1 cellular context compared by ENCODE assay signal in the genomic region with DNA sequence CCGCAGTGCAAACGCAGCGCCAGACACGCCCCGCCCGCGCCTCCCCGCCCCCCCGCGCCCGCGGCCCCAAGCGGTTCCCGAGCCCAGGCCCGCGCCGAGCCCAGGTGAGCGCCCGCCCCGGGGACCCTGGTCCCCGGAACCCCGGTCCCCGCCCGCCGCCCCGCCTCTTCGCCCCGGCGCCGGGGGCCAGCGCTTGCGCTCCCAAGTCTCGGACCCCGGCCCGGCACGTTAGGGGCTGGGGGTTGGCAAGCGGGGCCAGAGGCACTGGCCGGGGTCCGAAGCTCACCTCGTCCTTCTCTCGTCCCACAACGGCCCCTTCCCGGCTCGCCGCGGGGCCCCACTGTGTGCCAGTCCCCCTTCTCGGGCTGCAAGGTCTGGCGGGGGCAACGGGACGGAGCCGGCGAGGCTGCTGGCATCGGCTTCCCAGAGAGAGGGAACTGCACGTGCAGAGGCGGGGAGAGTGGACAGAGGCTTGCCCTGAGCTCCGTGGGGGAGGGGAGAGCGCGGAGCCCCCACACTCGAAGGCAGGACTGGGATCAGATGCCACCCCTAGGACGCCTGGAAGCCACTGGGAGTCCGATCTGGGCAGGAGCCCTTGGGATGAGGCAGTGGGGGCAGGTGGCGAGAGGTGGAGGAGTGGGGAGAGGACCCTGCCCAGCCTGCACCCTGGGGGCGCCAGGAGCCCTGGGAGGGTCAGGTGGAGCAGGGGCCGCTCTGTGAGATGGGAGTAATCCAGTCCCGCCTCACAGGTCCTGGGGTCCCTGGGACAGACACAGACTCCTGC.
TF ChIP-seq lines count a peak whose summit lies in the region.

No MANE protein-coding gene starts in this region.

TF ChIP-seq in HepG2, 621 proteins besides CTCF, POLR2A, EP300 and RAD21 (continued from another document and continues in another):
- TF ChIP-seq ZNF513 (CRISPR knock-in tag; conservative IDR thresholded peaks at IDR 0.05) (no peak), ZNF616 (CRISPR knock-in tag; IDR thresholded peaks at IDR 0.05; ENCODE audit: low read depth) (no peak), PHF20 (CRISPR knock-in tag; IDR thresholded peaks at IDR 0.05) (no peak), ZFP36L2 (CRISPR knock-in tag; IDR thresholded peaks at IDR 0.05) (no peak), FOXM1 (CRISPR knock-in tag; IDR thresholded peaks at IDR 0.05) (no peak), ARNT2 (CRISPR knock-in tag; IDR thresholded peaks at IDR 0.05; ENCODE audit: low read depth) (no peak), NCOA2 (CRISPR knock-in tag; IDR thresholded peaks at IDR 0.05) (no peak), ATM (IDR thresholded peaks at IDR 0.05; ENCODE audit: borderline replicate concordance) (no peak), POLR2G (IDR thresholded peaks at IDR 0.05; ENCODE audit: low read depth, low read length) (peak; percentile 19), MBNL3 (CRISPR knock-in tag; conservative IDR thresholded peaks at IDR 0.05) (no peak), ESRRA (CRISPR knock-in tag; IDR thresholded peaks at IDR 0.05; ENCODE audit: low read depth) (no peak), ZNF746 (CRISPR knock-in tag; IDR thresholded peaks at IDR 0.05) (no peak), CHD4 (IDR thresholded peaks at IDR 0.05; ENCODE audit: borderline replicate concordance, low read length) (no peak), NKX3-1 (CRISPR knock-in tag; IDR thresholded peaks at IDR 0.05) (no peak), HNRNPUL1 (IDR thresholded peaks at IDR 0.05; ENCODE audit: low read depth, low read length) (no peak), RARG (CRISPR knock-in tag; IDR thresholded peaks at IDR 0.05; ENCODE audit: low read depth) (no peak), ZNF747 (CRISPR knock-in tag; IDR thresholded peaks at IDR 0.05; ENCODE audit: borderline replicate concordance) (no peak; the same call in 1 of the 2 replicates), EZH2 (conservative IDR thresholded peaks at IDR 0.05; ENCODE audit: low read depth, low read length) (no peak), ZFP37 (CRISPR knock-in tag; IDR thresholded peaks at IDR 0.05; ENCODE audit: borderline replicate concordance) (no peak), ELF4 (CRISPR knock-in tag; IDR thresholded peaks at IDR 0.05; ENCODE audit: borderline replicate concordance) (no peak), DNMT1 (CRISPR knock-in tag; IDR thresholded peaks at IDR 0.05) (no peak), DR1 (CRISPR knock-in tag; IDR thresholded peaks at IDR 0.05) (no peak), ZNF280B (CRISPR knock-in tag; IDR thresholded peaks at IDR 0.05; ENCODE audit: borderline replicate concordance) (0 out of 2 replicates have a peak, but pooled peaks have one; percentile 31), RBM22 (optimal IDR thresholded peaks at IDR 0.05; ENCODE audit: low read length) (no peak), ZZZ3 (CRISPR knock-in tag; IDR thresholded peaks at IDR 0.05; ENCODE audit: borderline replicate concordance) (no peak), KDM5B (CRISPR knock-in tag; IDR thresholded peaks at IDR 0.05; ENCODE audit: borderline replicate concordance) (peak; percentile 17; the same call in 1 of the 2 replicates), ZNF773 (CRISPR knock-in tag; IDR thresholded peaks at IDR 0.05; ENCODE audit: borderline replicate concordance) (no peak)
- TF ChIP-seq, protein P1, sequence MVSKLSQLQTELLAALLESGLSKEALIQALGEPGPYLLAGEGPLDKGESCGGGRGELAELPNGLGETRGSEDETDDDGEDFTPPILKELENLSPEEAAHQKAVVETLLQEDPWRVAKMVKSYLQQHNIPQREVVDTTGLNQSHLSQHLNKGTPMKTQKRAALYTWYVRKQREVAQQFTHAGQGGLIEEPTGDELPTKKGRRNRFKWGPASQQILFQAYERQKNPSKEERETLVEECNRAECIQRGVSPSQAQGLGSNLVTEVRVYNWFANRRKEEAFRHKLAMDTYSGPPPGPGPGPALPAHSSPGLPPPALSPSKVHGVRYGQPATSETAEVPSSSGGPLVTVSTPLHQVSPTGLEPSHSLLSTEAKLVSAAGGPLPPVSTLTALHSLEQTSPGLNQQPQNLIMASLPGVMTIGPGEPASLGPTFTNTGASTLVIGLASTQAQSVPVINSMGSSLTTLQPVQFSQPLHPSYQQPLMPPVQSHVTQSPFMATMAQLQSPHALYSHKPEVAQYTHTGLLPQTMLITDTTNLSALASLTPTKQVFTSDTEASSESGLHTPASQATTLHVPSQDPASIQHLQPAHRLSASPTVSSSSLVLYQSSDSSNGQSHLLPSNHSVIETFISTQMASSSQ (IDR thresholded peaks at IDR 0.05; ENCODE audit: low read depth), result no peak
- TF ChIP-seq, protein P1 (CRISPR knock-in tag; IDR thresholded peaks at IDR 0.05; ENCODE audit: borderline replicate concordance), result no peak
- TF ChIP-seq, protein P2, sequence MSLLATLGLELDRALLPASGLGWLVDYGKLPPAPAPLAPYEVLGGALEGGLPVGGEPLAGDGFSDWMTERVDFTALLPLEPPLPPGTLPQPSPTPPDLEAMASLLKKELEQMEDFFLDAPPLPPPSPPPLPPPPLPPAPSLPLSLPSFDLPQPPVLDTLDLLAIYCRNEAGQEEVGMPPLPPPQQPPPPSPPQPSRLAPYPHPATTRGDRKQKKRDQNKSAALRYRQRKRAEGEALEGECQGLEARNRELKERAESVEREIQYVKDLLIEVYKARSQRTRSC (CRISPR knock-in tag; IDR thresholded peaks at IDR 0.05; ENCODE audit: low read depth), result no peak
- TF ChIP-seq, protein P3, sequence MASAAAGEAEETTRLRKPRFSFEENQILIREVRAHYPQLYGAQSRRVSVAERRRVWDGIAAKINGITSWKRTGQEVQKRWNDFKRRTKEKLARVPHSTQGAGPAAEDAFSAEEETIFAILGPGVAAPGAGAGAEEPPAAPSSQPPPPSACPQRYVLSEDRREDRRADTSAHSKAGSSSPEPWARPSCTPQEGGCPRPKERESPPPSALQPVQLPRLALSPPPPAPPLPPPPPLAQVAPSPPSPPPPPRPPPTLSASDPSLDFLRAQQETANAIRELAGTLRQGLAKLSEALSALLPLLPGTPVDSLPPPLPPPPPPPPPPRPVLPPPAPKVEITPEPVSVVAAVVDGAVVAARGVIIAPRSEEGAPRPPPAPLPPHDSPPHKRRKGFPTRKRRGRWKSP (CRISPR knock-in tag; IDR thresholded peaks at IDR 0.05), result no peak
- TF ChIP-seq, protein P4, sequence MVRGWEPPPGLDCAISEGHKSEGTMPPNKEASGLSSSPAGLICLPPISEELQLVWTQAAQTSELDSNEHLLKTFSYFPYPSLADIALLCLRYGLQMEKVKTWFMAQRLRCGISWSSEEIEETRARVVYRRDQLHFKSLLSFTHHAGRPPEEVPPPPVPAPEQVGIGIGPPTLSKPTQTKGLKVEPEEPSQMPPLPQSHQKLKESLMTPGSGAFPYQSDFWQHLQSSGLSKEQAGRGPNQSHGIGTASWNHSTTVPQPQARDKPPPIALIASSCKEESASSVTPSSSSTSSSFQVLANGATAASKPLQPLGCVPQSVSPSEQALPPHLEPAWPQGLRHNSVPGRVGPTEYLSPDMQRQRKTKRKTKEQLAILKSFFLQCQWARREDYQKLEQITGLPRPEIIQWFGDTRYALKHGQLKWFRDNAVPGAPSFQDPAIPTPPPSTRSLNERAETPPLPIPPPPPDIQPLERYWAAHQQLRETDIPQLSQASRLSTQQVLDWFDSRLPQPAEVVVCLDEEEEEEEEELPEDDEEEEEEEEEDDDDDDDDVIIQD (CRISPR knock-in tag; IDR thresholded peaks at IDR 0.05; ENCODE audit: low read depth), result no peak
- TF ChIP-seq, protein P5, sequence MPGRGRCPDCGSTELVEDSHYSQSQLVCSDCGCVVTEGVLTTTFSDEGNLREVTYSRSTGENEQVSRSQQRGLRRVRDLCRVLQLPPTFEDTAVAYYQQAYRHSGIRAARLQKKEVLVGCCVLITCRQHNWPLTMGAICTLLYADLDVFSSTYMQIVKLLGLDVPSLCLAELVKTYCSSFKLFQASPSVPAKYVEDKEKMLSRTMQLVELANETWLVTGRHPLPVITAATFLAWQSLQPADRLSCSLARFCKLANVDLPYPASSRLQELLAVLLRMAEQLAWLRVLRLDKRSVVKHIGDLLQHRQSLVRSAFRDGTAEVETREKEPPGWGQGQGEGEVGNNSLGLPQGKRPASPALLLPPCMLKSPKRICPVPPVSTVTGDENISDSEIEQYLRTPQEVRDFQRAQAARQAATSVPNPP (CRISPR knock-in tag; IDR thresholded peaks at IDR 0.05), result no peak
- TF ChIP-seq, protein P6, sequence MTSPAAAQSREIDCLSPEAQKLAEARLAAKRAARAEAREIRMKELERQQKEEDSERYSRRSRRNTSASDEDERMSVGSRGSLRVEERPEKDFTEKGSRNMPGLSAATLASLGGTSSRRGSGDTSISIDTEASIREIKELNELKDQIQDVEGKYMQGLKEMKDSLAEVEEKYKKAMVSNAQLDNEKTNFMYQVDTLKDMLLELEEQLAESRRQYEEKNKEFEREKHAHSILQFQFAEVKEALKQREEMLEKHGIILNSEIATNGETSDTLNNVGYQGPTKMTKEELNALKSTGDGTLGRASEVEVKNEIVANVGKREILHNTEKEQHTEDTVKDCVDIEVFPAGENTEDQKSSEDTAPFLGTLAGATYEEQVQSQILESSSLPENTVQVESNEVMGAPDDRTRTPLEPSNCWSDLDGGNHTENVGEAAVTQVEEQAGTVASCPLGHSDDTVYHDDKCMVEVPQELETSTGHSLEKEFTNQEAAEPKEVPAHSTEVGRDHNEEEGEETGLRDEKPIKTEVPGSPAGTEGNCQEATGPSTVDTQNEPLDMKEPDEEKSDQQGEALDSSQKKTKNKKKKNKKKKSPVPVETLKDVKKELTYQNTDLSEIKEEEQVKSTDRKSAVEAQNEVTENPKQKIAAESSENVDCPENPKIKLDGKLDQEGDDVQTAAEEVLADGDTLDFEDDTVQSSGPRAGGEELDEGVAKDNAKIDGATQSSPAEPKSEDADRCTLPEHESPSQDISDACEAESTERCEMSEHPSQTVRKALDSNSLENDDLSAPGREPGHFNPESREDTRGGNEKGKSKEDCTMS (CRISPR knock-in tag; conservative IDR thresholded peaks at IDR 0.05), result no peak
- TF ChIP-seq, protein P7, sequence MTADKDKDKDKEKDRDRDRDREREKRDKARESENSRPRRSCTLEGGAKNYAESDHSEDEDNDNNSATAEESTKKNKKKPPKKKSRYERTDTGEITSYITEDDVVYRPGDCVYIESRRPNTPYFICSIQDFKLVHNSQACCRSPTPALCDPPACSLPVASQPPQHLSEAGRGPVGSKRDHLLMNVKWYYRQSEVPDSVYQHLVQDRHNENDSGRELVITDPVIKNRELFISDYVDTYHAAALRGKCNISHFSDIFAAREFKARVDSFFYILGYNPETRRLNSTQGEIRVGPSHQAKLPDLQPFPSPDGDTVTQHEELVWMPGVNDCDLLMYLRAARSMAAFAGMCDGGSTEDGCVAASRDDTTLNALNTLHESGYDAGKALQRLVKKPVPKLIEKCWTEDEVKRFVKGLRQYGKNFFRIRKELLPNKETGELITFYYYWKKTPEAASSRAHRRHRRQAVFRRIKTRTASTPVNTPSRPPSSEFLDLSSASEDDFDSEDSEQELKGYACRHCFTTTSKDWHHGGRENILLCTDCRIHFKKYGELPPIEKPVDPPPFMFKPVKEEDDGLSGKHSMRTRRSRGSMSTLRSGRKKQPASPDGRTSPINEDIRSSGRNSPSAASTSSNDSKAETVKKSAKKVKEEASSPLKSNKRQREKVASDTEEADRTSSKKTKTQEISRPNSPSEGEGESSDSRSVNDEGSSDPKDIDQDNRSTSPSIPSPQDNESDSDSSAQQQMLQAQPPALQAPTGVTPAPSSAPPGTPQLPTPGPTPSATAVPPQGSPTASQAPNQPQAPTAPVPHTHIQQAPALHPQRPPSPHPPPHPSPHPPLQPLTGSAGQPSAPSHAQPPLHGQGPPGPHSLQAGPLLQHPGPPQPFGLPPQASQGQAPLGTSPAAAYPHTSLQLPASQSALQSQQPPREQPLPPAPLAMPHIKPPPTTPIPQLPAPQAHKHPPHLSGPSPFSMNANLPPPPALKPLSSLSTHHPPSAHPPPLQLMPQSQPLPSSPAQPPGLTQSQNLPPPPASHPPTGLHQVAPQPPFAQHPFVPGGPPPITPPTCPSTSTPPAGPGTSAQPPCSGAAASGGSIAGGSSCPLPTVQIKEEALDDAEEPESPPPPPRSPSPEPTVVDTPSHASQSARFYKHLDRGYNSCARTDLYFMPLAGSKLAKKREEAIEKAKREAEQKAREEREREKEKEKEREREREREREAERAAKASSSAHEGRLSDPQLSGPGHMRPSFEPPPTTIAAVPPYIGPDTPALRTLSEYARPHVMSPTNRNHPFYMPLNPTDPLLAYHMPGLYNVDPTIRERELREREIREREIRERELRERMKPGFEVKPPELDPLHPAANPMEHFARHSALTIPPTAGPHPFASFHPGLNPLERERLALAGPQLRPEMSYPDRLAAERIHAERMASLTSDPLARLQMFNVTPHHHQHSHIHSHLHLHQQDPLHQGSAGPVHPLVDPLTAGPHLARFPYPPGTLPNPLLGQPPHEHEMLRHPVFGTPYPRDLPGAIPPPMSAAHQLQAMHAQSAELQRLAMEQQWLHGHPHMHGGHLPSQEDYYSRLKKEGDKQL (CRISPR knock-in tag; IDR thresholded peaks at IDR 0.05; ENCODE audit: low read depth), result no peak
